4 cellular contexts compared by ENCODE assay signal in the genomic region with DNA sequence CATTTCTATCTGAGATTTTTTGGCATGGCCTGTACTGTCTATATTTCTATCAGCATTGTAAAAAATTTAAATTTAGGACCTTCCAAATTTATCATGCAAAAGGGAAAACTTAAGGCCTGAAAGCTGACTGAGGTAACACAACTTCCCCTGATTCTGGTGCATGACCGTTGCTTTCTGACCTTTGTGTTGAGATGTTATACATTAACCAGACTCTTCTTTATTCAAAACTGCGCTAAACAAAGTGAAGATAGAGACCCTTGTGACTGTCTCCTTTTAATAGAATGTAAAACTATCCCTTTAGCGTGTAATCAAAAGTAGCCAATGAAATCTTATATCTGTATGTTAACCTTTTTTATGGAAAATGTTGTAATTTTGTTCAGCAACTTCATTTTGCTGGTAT. TPM values are rescaled to one million over a fixed set of nuclear protein-coding genes. Genes with fewer than 3 reads are reported as not detected.
"Had no signal": no experiment of that assay in that cellular context is flagged by ENCODE, and none has a peak within 500 bp of the region (broad histone marks: within the 10 kb centered on the region; RNA-seq: fewer than 3 reads in every experiment).

No MANE protein-coding gene starts in this region.

RNA-seq across cellular contexts. Expression of a gene that starts 1.9 kb away (rescaled TPM):
- total RNA-seq: LHCN-M2, M059J, MCF 10A, NCI-H460 had no signal
